ENCODE assay signal across 8 cellular contexts in genomic region chr12:14774944-14775651, GRCh38. TPM values are rescaled to one million over a fixed set of nuclear protein-coding genes. Genes with fewer than 3 reads are reported as not detected.
A peak's percentile ranks its signal among the peaks of the same experiment; 100 is the strongest.
DNase-seq lines count a peak whose midpoint lies in the region; ATAC-seq, FAIRE-seq and TF ChIP-seq lines count a peak whose summit lies in the region.

No MANE protein-coding gene starts in this region.

- DNase-seq in A549 (ENCODE audit: low read depth in 1 of 2, low spot score in 1 of 2) (peak; percentile 33 to 36), HS-5 (ENCODE audit: low read depth) (peak; percentile 69), lung (ENCODE audit: low spot score) (peak; percentile 42), NCI-H146 treated with DMSO at 0.1 percent for 48 hours (lab: John Stamatoyannopoulos, UW; ENCODE audit: unreplicated experiment) (no peak), SKM-1 treated with dmso at 0.1 percent for 144 hours (lab: John Stamatoyannopoulos, UW; ENCODE audit: unreplicated experiment) (no peak)
- DNase-seq in activated CD4-positive, alpha-beta T cell treated with anti-CD3 and anti-CD28 coated beads for 48 hours, result peak; percentile 28
- DNase-seq in effector CD8-positive, alpha-beta T cell (lab: John Stamatoyannopoulos, UW), result peak; percentile 17
- peak in 5 of 6 experiments; percentile 7 to 57 (median 32) for DNase-seq in stimulated activated naive CD4-positive, alpha-beta T cell (lab: John Stamatoyannopoulos, UW)

- H3K4me1 ChIP-seq in A549 (peaks cover 26% of the 10 kb centered on the region), lung (ENCODE audit: control insufficient read depth in 2 of 2, insufficient read depth in 2 of 2, low read length in 2 of 2) (peaks cover 3 to 4% of the 10 kb centered on the region in 2 donors)

- H3K27me3 ChIP-seq in lung (ENCODE audit: control insufficient read depth, insufficient read depth), result no peaks in the 10 kb centered on the region

- H3K4me2 ChIP-seq in A549, result peak overlapping the region; percentile 79

- H3K9me3 ChIP-seq in A549 (no peaks in the 10 kb centered on the region), lung (ENCODE audit: control insufficient read depth in 2 of 2, insufficient read depth in 1 of 2, low read length in 1 of 2) (no peaks in the 10 kb centered on the region)

- POLR2A ChIA-PET in A549 (lab: Yijun Ruan, JAX), result interaction anchor here (0.7 to 3.9 kb wide), 11 partner anchors 9 to 545 kb away, joined by 3 to 44 read pairs (median 4); partner anchors contain the start of genes C12orf60 and WBP11

- H3K36me3 ChIP-seq in lung (ENCODE audit: control insufficient read depth in 2 of 2, insufficient read depth in 2 of 2, low read length in 2 of 2), result no peaks in the 10 kb centered on the region

- under 1% methylated on average over 31 of the region's 33 CpGs for WGBS in A549 (ENCODE audit: missing lambda C conversion rate)
- 1% methylated on average over 33 of the region's 33 CpGs for WGBS in lung, 2 donors

- no peak for FAIRE-seq in A549 (lab: Jason Lieb, UNC)

- peak; percentile 21 to 37; a peak in 4 of 6 replicates for ATAC-seq in A549
- ATAC-seq in lung (ENCODE audit: insufficient read depth, low FRiP score), result peak; percentile 0

- TF ChIP-seq CTCF in A549 (IDR thresholded peaks at IDR 0.05) (no peak), lung (IDR thresholded peaks at IDR 0.05; ENCODE audit: control extremely low read depth, extremely low read depth) (no peak)

- H3K4me3 ChIP-seq in A549, result peak overlapping the region; percentile 78
- H3K4me3 ChIP-seq in lung, result peak overlapping the region; percentile 55

- TF ChIP-seq POLR2A in A549 (IDR thresholded peaks at IDR 0.05; ENCODE audit: low read length), result peak; percentile 35; the same call in 1 of the 2 replicates

- CTCF ChIA-PET in A549 (lab: Yijun Ruan, JAX), result interaction anchor here (0.6 to 5.9 kb wide), 6 partner anchors 15 to 494 kb away, joined by 3 to 28 read pairs (median 4); no protein-coding TSS in a partner anchor

- TF ChIP-seq RAD21 in A549 (conservative IDR thresholded peaks at IDR 0.05 in 1 of 2, IDR thresholded peaks at IDR 0.05 in 1 of 2), result no peak

- H3K27ac ChIP-seq in A549, result peak overlapping the region; percentile 83 to 94
- H3K27ac ChIP-seq in lung (ENCODE audit: low read depth in 1 of 2, low read length in 1 of 2), result peak overlapping the region; percentile 94 to 98

- no peak for TF ChIP-seq EP300 in A549 (IDR thresholded peaks at IDR 0.05)

TF ChIP-seq in A549, 52 proteins besides CTCF, POLR2A, EP300 and RAD21:
- TF ChIP-seq FOSL2 (IDR thresholded peaks at IDR 0.05) (no peak), FOSL2 (CRISPR knock-in tag; IDR thresholded peaks at IDR 0.05) (peak; percentile 62), CEBPB (IDR thresholded peaks at IDR 0.05) (peak; percentile 77 to 84), HOXB5 (CRISPR knock-in tag; IDR thresholded peaks at IDR 0.05) (no peak), EHMT2 (IDR thresholded peaks at IDR 0.05; ENCODE audit: low read depth) (no peak), ZC3H11A (IDR thresholded peaks at IDR 0.05) (0 out of 2 replicates have a peak, but pooled peaks have one; percentile 2), PBX3 (IDR thresholded peaks at IDR 0.05) (no peak), GATA3 (IDR thresholded peaks at IDR 0.05; ENCODE audit: borderline replicate concordance) (no peak), USF2 (IDR thresholded peaks at IDR 0.05) (no peak)
- TF ChIP-seq, protein P1, sequence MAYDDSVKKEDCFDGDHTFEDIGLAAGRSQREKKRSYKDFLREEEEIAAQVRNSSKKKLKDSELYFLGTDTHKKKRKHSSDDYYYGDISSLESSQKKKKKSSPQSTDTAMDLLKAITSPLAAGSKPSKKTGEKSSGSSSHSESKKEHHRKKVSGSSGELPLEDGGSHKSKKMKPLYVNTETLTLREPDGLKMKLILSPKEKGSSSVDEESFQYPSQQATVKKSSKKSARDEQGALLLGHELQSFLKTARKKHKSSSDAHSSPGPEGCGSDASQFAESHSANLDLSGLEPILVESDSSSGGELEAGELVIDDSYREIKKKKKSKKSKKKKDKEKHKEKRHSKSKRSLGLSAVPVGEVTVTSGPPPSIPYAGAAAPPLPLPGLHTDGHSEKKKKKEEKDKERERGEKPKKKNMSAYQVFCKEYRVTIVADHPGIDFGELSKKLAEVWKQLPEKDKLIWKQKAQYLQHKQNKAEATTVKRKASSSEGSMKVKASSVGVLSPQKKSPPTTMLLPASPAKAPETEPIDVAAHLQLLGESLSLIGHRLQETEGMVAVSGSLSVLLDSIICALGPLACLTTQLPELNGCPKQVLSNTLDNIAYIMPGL (CRISPR knock-in tag; IDR thresholded peaks at IDR 0.05; ENCODE audit: borderline replicate concordance), result no peak

RNA-seq across cellular contexts. Expression of gene WBP11, which starts 28.2 kb away (rescaled TPM):
- polyA plus RNA-seq in A549 (2011; rRNA removed) (32.1 and 50.3 TPM in 2 replicates), A549 (2017; fragmentation: RNase III; extraction: RNeasy Plus Mini Kit Qiagen cat#74134 plus additional on column Dnase treatment) (45.7 to 52.2 TPM (median 50.3 TPM) in 3 replicates), lung (10 to 100 TPM; 14.8 to 21.6 TPM)
- 26.9 and 30.3 TPM in 2 replicates for polyA plus RNA-seq in A549 (2012; cell fraction: cytosol; rRNA removed)
- 26.0 and 29.9 TPM in 2 replicates for polyA plus RNA-seq in A549 (2012; cell fraction: nucleus; rRNA removed)
- polyA minus RNA-seq in A549 (2011; rRNA and poly(A)+ RNA removed), result 16.0 and 19.2 TPM in 2 replicates
- total RNA-seq in lung, result 10 to 100 TPM; 39.5 to 52.8 TPM

RNA-seq across cellular contexts. Expression of gene C12orf60, which starts 28.4 kb away (rescaled TPM):
- 4.8 and 5.5 TPM in 2 replicates for polyA plus RNA-seq in A549 (2011; rRNA removed)
- 0.90 and 1.0 TPM in 2 replicates for polyA plus RNA-seq in A549 (2012; cell fraction: cytosol; rRNA removed)
- polyA plus RNA-seq in A549 (2012; cell fraction: nucleus; rRNA removed), result 0.67 and 0.81 TPM in 2 replicates
- polyA plus RNA-seq in A549 (2017; fragmentation: RNase III; extraction: RNeasy Plus Mini Kit Qiagen cat#74134 plus additional on column Dnase treatment), result 2.0 to 2.4 TPM (median 2.2 TPM) in 3 replicates
- polyA minus RNA-seq in A549 (2011; rRNA and poly(A)+ RNA removed), result 1.9 and 3.4 TPM in 2 replicates
- total RNA-seq in lung, result 1 to 10 TPM in 1 of 2 donors, under 1 TPM in 1; 0.55 to 2.4 TPM
- polyA plus RNA-seq in lung, result under 1 TPM; 0.71 to 0.87 TPM

RNA-seq across cellular contexts. Expression of gene SMCO3, which starts 38.9 kb away (rescaled TPM):
- polyA plus RNA-seq in A549 (2011; rRNA removed) (0.06 TPM in 1 of 2 replicates, not detected in the other), A549 (2017; fragmentation: RNase III; extraction: RNeasy Plus Mini Kit Qiagen cat#74134 plus additional on column Dnase treatment) (not detected in 3 replicates), lung (under 1 TPM; 0.27 to 0.61 TPM)
- polyA plus RNA-seq in A549 (2012; cell fraction: cytosol; rRNA removed), result not detected in 2 replicates
- polyA plus RNA-seq in A549 (2012; cell fraction: nucleus; rRNA removed), result not detected in 2 replicates
- not detected in 2 replicates for polyA minus RNA-seq in A549 (2011; rRNA and poly(A)+ RNA removed)
- 1 to 10 TPM in 1 of 2 donors, under 1 TPM in 1; 0.80 to 1.3 TPM for total RNA-seq in lung

Comparison
In these comparisons a context has a peak if more than half of its experiments do, and no peak if none do; other contexts are left out.
1. DNase-seq: peak in A549 (2 of 2), HS-5 (single experiment), activated CD4-positive, alpha-beta T cell treated with anti-CD3 and anti-CD28 coated beads for 48 hours (single experiment), effector CD8-positive, alpha-beta T cell (single experiment), lung (single experiment) and stimulated activated naive CD4-positive, alpha-beta T cell (5 of 6); none in NCI-H146 treated with DMSO at 0.1 percent for 48 hours (single experiment) and SKM-1 treated with dmso at 0.1 percent for 144 hours (single experiment).